Comparison of ENCODE assay signal across 8 cellular contexts in the genomic region with DNA sequence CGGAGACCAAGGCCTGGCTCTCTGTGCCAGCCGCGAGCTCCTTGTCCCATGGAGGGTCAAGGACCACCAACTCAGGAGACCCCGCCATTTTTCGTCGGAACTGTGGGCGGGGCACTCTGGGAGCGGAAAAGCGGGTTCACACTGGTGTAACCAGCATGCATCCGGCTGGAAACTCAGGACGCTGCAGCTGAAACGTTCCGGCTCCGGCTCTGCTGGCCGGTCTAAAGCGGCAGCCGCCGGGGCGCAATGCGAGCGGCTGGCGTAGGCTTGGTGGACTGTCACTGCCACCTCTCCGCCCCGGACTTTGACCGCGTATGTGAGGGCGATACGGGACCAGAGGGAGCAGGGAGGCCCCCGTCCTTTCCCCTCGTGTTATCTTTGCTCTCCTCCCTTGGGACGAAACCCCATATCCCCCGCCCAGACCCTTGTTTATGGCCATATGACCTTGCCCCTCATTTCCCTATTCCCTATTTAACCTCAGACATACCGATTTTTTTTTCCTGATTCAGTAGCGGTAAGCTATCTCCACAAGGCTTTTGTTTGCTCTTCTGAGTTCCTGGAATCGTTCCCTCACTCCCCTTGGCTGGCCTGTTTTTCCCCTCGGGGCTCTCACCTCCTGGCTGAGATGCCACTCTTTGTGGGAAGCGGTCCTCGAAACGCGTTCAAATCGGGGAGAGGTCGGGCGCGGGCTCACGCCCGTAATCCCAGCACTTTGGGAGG. TPM values are rescaled to one million over a fixed set of nuclear protein-coding genes. Genes with fewer than 3 reads are reported as not detected.
DNase-seq lines count a peak whose midpoint lies in the region; ATAC-seq and TF ChIP-seq lines count a peak whose summit lies in the region.

Gene NSL1, minus strand, starts transcription at position 102 of the 720 bp plus-strand sequence. Its CDS starts 14 bp downstream, at position 88.
Gene TATDN3, plus strand, starts transcription at position 219 of the 720 bp plus-strand sequence. Its CDS starts 28 bp downstream, at position 247.

- intact Hi-C loops in activated CD4-positive, alpha-beta memory T cell treated with anti-CD3 and anti-CD28 coated beads for 36 hours (cut with micrococcal nuclease): loop anchor here (1.0 to 10.0 kb wide), 5 partner anchors 66 to 757 kb away; partner anchors contain the start of genes ANGEL2, ATF3, DTL and FLVCR1
- intact Hi-C loops in dorsolateral prefrontal cortex (cut with DNase I) (loop anchor here (5.0 to 10.0 kb wide), 5 partner anchors 40 to 315 kb away; partner anchors contain the start of genes FLVCR1 (in 2 of the 2), ANGEL2 (in 1 of the 2) and ATF3 (in 1 of the 2)), right lobe of liver (cut with DNase I) (no loop called here)

- H3K4me1 ChIP-seq in CD4-positive, CD25-positive, alpha-beta regulatory T cell (ENCODE audit: control insufficient read depth, insufficient read depth, low read length, poor library complexity, severe bottlenecking): peaks cover 40% of the 10 kb centered on the region
- peaks cover 0 to 15% (median 4%) of the 10 kb centered on the region in 4 donors for H3K4me1 ChIP-seq in right lobe of liver

- peak within 1 kb of the TSS; percentile 99 for H3K4me3 ChIP-seq in CD4-positive, CD25-positive, alpha-beta regulatory T cell (ENCODE audit: low read depth, low read length)
- H3K4me3 ChIP-seq in dorsolateral prefrontal cortex (peak within 1 kb of the TSS; percentile 68 to 100 (median 91)), right lobe of liver (peak within 1 kb of the TSS; percentile 87 to 97 (median 97))

- H3K36me3 ChIP-seq in CD4-positive, CD25-positive, alpha-beta regulatory T cell (ENCODE audit: control insufficient read depth, insufficient read depth, low read length): peaks cover under 1% of the 10 kb centered on the region
- H3K36me3 ChIP-seq in right lobe of liver: peaks cover 0 to 6% (median under 1%) of the 10 kb centered on the region in 4 donors

- H3K9me3 Mint-ChIP-seq in CD4-positive, CD25-positive, alpha-beta regulatory T cell: peaks cover 0 to 2% (median 0%) of the 10 kb centered on the region in 7 donors
- H3K9me3 Mint-ChIP-seq in activated CD4-positive, alpha-beta memory T cell treated with anti-CD3 and anti-CD28 coated beads for 36 hours: no peaks in the 10 kb centered on the region

- peak; percentile 91 for TF ChIP-seq POLR2A in right lobe of liver (IDR thresholded peaks at IDR 0.05)

- POLR2A ChIA-PET in activated CD4-positive, alpha-beta memory T cell treated with anti-CD3 and anti-CD28 coated beads for 36 hours (lab: Charles Lee): interaction anchor here (0.5 to 1.4 kb wide), 8 partner anchors 11 to 325 kb away, joined by 3 to 9 read pairs (median 3); partner anchors contain the start of gene ATF3

- H3K36me3 Mint-ChIP-seq in CD4-positive, CD25-positive, alpha-beta regulatory T cell: peaks cover 14% of the 10 kb centered on the region
- peaks cover 10% of the 10 kb centered on the region for H3K36me3 Mint-ChIP-seq in activated CD4-positive, alpha-beta memory T cell treated with anti-CD3 and anti-CD28 coated beads for 36 hours

- H3K27me3 ChIP-seq in CD4-positive, CD25-positive, alpha-beta regulatory T cell (ENCODE audit: control insufficient read depth, insufficient read depth, low read length): no peaks in the 10 kb centered on the region
- H3K27me3 ChIP-seq in dorsolateral prefrontal cortex: no peaks in the 10 kb centered on the region
- no peaks in the 10 kb centered on the region for H3K27me3 ChIP-seq in right lobe of liver

- H3K9me3 ChIP-seq in CD4-positive, CD25-positive, alpha-beta regulatory T cell (ENCODE audit: control insufficient read depth in 2 of 2, low read length in 2 of 2): no peaks in the 10 kb centered on the region
- no peaks in the 10 kb centered on the region for H3K9me3 ChIP-seq in right lobe of liver

- ATAC-seq in CD4-positive, CD25-positive, alpha-beta regulatory T cell (ENCODE audit: low read depth in 2 of 2): peak; percentile 92
- ATAC-seq in GM19438 (IDR thresholded peaks at IDR 0.05; ENCODE audit: low read depth, unreplicated experiment) (peak; percentile 67), HG03571 (IDR thresholded peaks at IDR 0.05; ENCODE audit: unreplicated experiment) (peak; percentile 62), right lobe of liver (peak; percentile 93 to 98 (median 97))

- CTCF ChIA-PET in activated CD4-positive, alpha-beta memory T cell treated with anti-CD3 and anti-CD28 coated beads for 36 hours (lab: Charles Lee): interaction anchor here (1.0 to 3.0 kb wide), 11 partner anchors 10 to 336 kb away, joined by 3 to 15 read pairs (median 6); partner anchors contain the start of gene BATF3

- H3K4me3 Mint-ChIP-seq in CD4-positive, CD25-positive, alpha-beta regulatory T cell: peak within 1 kb of the TSS; percentile 95 to 98 (median 97)
- H3K4me3 Mint-ChIP-seq in activated CD4-positive, alpha-beta memory T cell treated with anti-CD3 and anti-CD28 coated beads for 36 hours: peak within 1 kb of the TSS; percentile 95

- no peaks in the 10 kb centered on the region for H3K27me3 Mint-ChIP-seq in CD4-positive, CD25-positive, alpha-beta regulatory T cell
- H3K27me3 Mint-ChIP-seq in activated CD4-positive, alpha-beta memory T cell treated with anti-CD3 and anti-CD28 coated beads for 36 hours: no peaks in the 10 kb centered on the region

- peak in 45 of 56 donors; percentile 2 to 68 (median 34) for TF ChIP-seq CTCF in dorsolateral prefrontal cortex (IDR thresholded peaks at IDR 0.05 in 54 of 56, conservative IDR thresholded peaks at IDR 0.05 in 2 of 56; ENCODE audit: low read depth in 1 of 56, partially characterized antibody in 56 of 56)
- TF ChIP-seq CTCF in right lobe of liver (IDR thresholded peaks at IDR 0.05): no peak

- H3K27ac ChIP-seq in CD4-positive, CD25-positive, alpha-beta regulatory T cell (ENCODE audit: insufficient read depth, low read length, poor library complexity, severe bottlenecking): peak within 1 kb of the TSS; percentile 77
- H3K27ac ChIP-seq in dorsolateral prefrontal cortex: peak within 1 kb of the TSS; percentile 88 to 99 (median 97)
- H3K27ac ChIP-seq in right lobe of liver: peak within 1 kb of the TSS; percentile 90 to 96 (median 95)

- 0% methylated on average over 23 of the region's 46 CpGs for WGBS in right lobe of liver (ENCODE audit: insufficient coverage, low coverage, low lambda C conversion rate, missing lambda C conversion rate)

- H3K27ac Mint-ChIP-seq in CD4-positive, CD25-positive, alpha-beta regulatory T cell: peak within 1 kb of the TSS; percentile 96 to 99 (median 98)
- H3K27ac Mint-ChIP-seq in activated CD4-positive, alpha-beta memory T cell treated with anti-CD3 and anti-CD28 coated beads for 36 hours: peak within 1 kb of the TSS; percentile 82

- H3K4me1 Mint-ChIP-seq in CD4-positive, CD25-positive, alpha-beta regulatory T cell: peaks cover 17 to 51% (median 40%) of the 10 kb centered on the region in 4 donors
- H3K4me1 Mint-ChIP-seq in activated CD4-positive, alpha-beta memory T cell treated with anti-CD3 and anti-CD28 coated beads for 36 hours (ENCODE audit: low read depth): peaks cover 32% of the 10 kb centered on the region

- peak; percentile 86 to 95 (median 92) for DNase-seq in CD4-positive, CD25-positive, alpha-beta regulatory T cell
- DNase-seq in NCI-H774 (lab: John Stamatoyannopoulos, UW) (peak; percentile 91), dorsolateral prefrontal cortex (peak; percentile 76 to 93 (median 87)), right lobe of liver (peak; percentile 92 to 95 (median 95))
- DNase-seq in activated CD4-positive, alpha-beta memory T cell treated with anti-CD3 and anti-CD28 coated beads for 36 hours: peak; percentile 97
- DNase-seq in stimulated activated CD4-positive, alpha-beta T cell treated with anti-CD3 and anti-CD28 coated beads, Interleukin-4, amount 100 ng/mL, for 24 hours: peak; percentile 95

RNA-seq across cellular contexts. Expression of gene NSL1, which starts in this region (rescaled TPM):
- total RNA-seq in CD4-positive, CD25-positive, alpha-beta regulatory T cell: 24.4 TPM
- 10 to 100 TPM; 66.6 to 69.1 (median 67.1) TPM for polyA plus RNA-seq in CD4-positive, CD25-positive, alpha-beta regulatory T cell
- 10 to 100 TPM; 39.8 to 41.8 TPM for total RNA-seq in activated CD4-positive, alpha-beta memory T cell treated with anti-CD3 and anti-CD28 coated beads for 36 hours
- 10 to 100 TPM; 33.9 to 65.0 (median 45.3) TPM for total RNA-seq in dorsolateral prefrontal cortex
- 10 to 100 TPM; 13.3 to 26.5 (median 16.2) TPM for total RNA-seq in right lobe of liver

RNA-seq across cellular contexts. Expression of gene TATDN3, which starts in this region (rescaled TPM):
- total RNA-seq in CD4-positive, CD25-positive, alpha-beta regulatory T cell: 24.1 TPM
- polyA plus RNA-seq in CD4-positive, CD25-positive, alpha-beta regulatory T cell: 10 to 100 TPM; 20.6 to 28.7 (median 22.0) TPM
- total RNA-seq in activated CD4-positive, alpha-beta memory T cell treated with anti-CD3 and anti-CD28 coated beads for 36 hours: 10 to 100 TPM; 19.2 to 20.7 TPM
- 10 to 100 TPM; 17.4 to 66.3 (median 32.1) TPM for total RNA-seq in dorsolateral prefrontal cortex
- total RNA-seq in right lobe of liver: 1 to 10 TPM; 6.0 to 9.3 (median 6.6) TPM

Comparison
In these comparisons a context has a peak if more than half of its experiments do, and no peak if none do; other contexts are left out.
1. Peak in every context shown above with its lines: DNase-seq, ATAC-seq, H3K4me3 ChIP-seq and H3K27ac ChIP-seq.
2. CTCF ChIP-seq: peak in dorsolateral prefrontal cortex (45 of 56); none in right lobe of liver (0 of 4).
3. intact Hi-C loops: an anchor here in activated CD4-positive, alpha-beta memory T cell treated with anti-CD3 and anti-CD28 coated beads for 36 hours (1.0 to 10.0 kb wide) and dorsolateral prefrontal cortex (5.0 to 10.0 kb wide); none called in right lobe of liver.